ENCODE assay signal across 28 cellular contexts in genomic region chr2:99537910-99538485, GRCh38.
"Had no signal": no experiment of that assay in that cellular context is flagged by ENCODE, and none has a peak within 500 bp of the region (broad histone marks: within the 10 kb centered on the region; RNA-seq: fewer than 3 reads in every experiment).

No MANE protein-coding gene starts in this region.

- H3K9me3 ChIP-seq: esophagus squamous epithelium had no signal

- H3K4me3 ChIP-seq: esophagus squamous epithelium had no signal

- ATAC-seq: activated T-cell treated with anti-CD3 and anti-CD28 coated beads, Interleukin-2, amount 50 U/mL, for 4 hours; activated T-helper 17 cell treated with anti-CD3 and anti-CD28 coated beads, Interleukin-2, amount 50 U/mL, for 72 hours; effector memory CD8-positive, alpha-beta T cell; T-helper 17 cell had no signal

- H3K27ac ChIP-seq: brain microvascular endothelial cell, epithelial cell of prostate, esophagus squamous epithelium had no signal

- H3K36me3 ChIP-seq: brain microvascular endothelial cell, esophagus squamous epithelium had no signal

- H3K4me1 ChIP-seq: esophagus squamous epithelium had no signal

- H3K27me3 ChIP-seq: brain microvascular endothelial cell had no signal

- DNase-seq: activated CD4-positive, alpha-beta memory T cell treated with anti-CD3 and anti-CD28 coated beads, Interleukin-2, amount 10 ng/mL, durations not matched to agents 7 days and 5 days; activated CD4-positive, alpha-beta T cell treated with anti-CD3 and anti-CD28 coated beads for 1 hour; activated CD4-positive, alpha-beta T cell treated with anti-CD3 and anti-CD28 coated beads for 4 hours; activated CD4-positive, alpha-beta T cell treated with anti-CD3 and anti-CD28 coated beads, Interleukin-2, amount 10 ng/mL, durations not matched to agents 7 days and 5 days; activated CD4-positive, alpha-beta T cell treated with anti-CD3 and anti-CD28 coated beads, Interleukin-2, amount 50 U/mL, for 4 hours; activated CD8-positive, alpha-beta memory T cell treated with anti-CD3 and anti-CD28 coated beads for 24 hours; activated effector memory CD4-positive, alpha-beta T cell treated with Interleukin-2 at 50 U/mL for 16 hours; activated gamma-delta T cell treated with Interleukin-2 at 50 U/mL for 16 hours; activated naive CD4-positive, alpha-beta T cell treated with anti-CD3 and anti-CD28 coated beads, Interleukin-2, amount 50 U/mL, for 16 hours; activated naive CD4-positive, alpha-beta T cell treated with Interleukin-2 at 50 U/mL for 16 hours; activated T-cell treated with anti-CD3 and anti-CD28 coated beads, Interleukin-2, amount 50 U/mL, for 4 hours; amniotic stem cell; anterior cingulate cortex; brain microvascular endothelial cell; cortex of kidney; dermis blood vessel endothelial cell; effector CD4-positive, alpha-beta T cell; effector memory CD8-positive, alpha-beta T cell; esophagus squamous epithelium; head of caudate nucleus; T-helper 1 cell; T-helper 17 cell had no signal

- FAIRE-seq: astrocyte, bronchial epithelial cell, colon, frontal cortex had no signal
